ENCODE assay signal across 31 cellular contexts in genomic region chr18:50855976-50856772, GRCh38. TPM values are rescaled to one million over a fixed set of nuclear protein-coding genes. Genes with fewer than 3 reads are reported as not detected.
"Had no signal": no experiment of that assay in that cellular context is flagged by ENCODE, and none has a peak within 500 bp of the region (broad histone marks: within the 10 kb centered on the region; RNA-seq: fewer than 3 reads in every experiment).

No MANE protein-coding gene starts in this region.

- H3K36me3 Mint-ChIP-seq: WTC11 had no signal

- H3K4me1 ChIP-seq: ascending aorta, body of pancreas had no signal

- H3K4me3 Mint-ChIP-seq: activated CD8-positive, alpha-beta memory T cell treated with anti-CD3 and anti-CD28 coated beads, Interleukin-2, amount 10 ng/mL, durations not matched to agents 7 days and 5 days; activated naive CD8-positive, alpha-beta T cell treated with anti-CD3 and anti-CD28 coated beads, Interleukin-2, amount 50 U/mL, for 24 hours; activated T-cell treated with anti-CD3 and anti-CD28 coated beads, Interleukin-2, amount 50 U/mL, for 24 hours; T-helper 1 cell treated with Interleukin-12 subunit alpha and Interleukin-12 subunit beta and Interleukin-4 antibody, amounts not matched to agents 30 μg/mL and 1 μg/mL, for 36 hours; WTC11 had no signal

- H3K9me3 Mint-ChIP-seq: activated naive CD8-positive, alpha-beta T cell treated with anti-CD3 and anti-CD28 coated beads, Interleukin-2, amount 50 U/mL, for 24 hours had no signal

- H3K4me3 ChIP-seq: ascending aorta, body of pancreas, Peyer's patch, SJSA1 had no signal

- H3K27ac ChIP-seq: ascending aorta, body of pancreas, Peyer's patch, SJSA1 had no signal

- H3K9me3 ChIP-seq: ascending aorta, body of pancreas, Peyer's patch, SJSA1 had no signal

- ATAC-seq: activated CD8-positive, alpha-beta memory T cell treated with anti-CD3 and anti-CD28 coated beads, Interleukin-2, amount 10 ng/mL, durations not matched to agents 7 days and 5 days; activated naive CD4-positive, alpha-beta T cell treated with anti-CD3 and anti-CD28 coated beads, Interleukin-2, amount 50 U/mL, for 72 hours; activated naive CD8-positive, alpha-beta T cell treated with anti-CD3 and anti-CD28 coated beads, Interleukin-2, amount 50 U/mL, for 24 hours; body of pancreas; WTC11 had no signal

- DNase-seq: activated CD4-positive, alpha-beta T cell treated with anti-CD3 and anti-CD28 coated beads for 48 hours; activated CD4-positive, alpha-beta T cell treated with anti-CD3 and anti-CD28 coated beads, Interleukin-2, amount 50 U/mL, for 48 hours; activated CD4-positive, CD25-positive, alpha-beta regulatory T cell treated with anti-CD3 and anti-CD28 coated beads, Interleukin-2, amount 50 U/mL, for 72 hours; activated CD8-positive, alpha-beta memory T cell treated with anti-CD3 and anti-CD28 coated beads, Interleukin-2, amount 10 ng/mL, durations not matched to agents 7 days and 5 days; activated effector memory CD4-positive, alpha-beta T cell treated with anti-CD3 and anti-CD28 coated beads, Interleukin-2, amount 50 U/mL, for 16 hours; activated naive CD4-positive, alpha-beta T cell treated with Interleukin-2 at 50 U/mL for 16 hours; activated naive CD8-positive, alpha-beta T cell treated with anti-CD3 and anti-CD28 coated beads, Interleukin-2, amount 50 U/mL, for 24 hours; activated T-cell treated with anti-CD3 and anti-CD28 coated beads, Interleukin-2, amount 50 U/mL, for 24 hours; amniotic stem cell; body of pancreas; central memory CD4-positive, alpha-beta T cell; Kasumi-1; KBM-7; NCI-H1048; NCI-H146; NCI-H187 treated with DMSO at 0.1 percent for 48 hours; NCI-H2081 treated with DMSO at 0.1 percent for 48 hours; NCI-H2171 treated with DMSO at 0.1 percent for 48 hours; NCI-H226; NCI-H510A; NCI-H526 treated with DMSO at 0.1 percent for 48 hours; NK-92 treated with Interleukin-12 subunit alpha and Interleukin-12 subunit beta, amount 100 ng/mL, for 24 hours; Peyer's patch; SHP77; T-helper 9 cell had no signal

- H3K4me1 Mint-ChIP-seq: activated naive CD8-positive, alpha-beta T cell treated with anti-CD3 and anti-CD28 coated beads, Interleukin-2, amount 50 U/mL, for 24 hours had no signal

- FAIRE-seq: bronchial epithelial cell had no signal

- H3K27me3 ChIP-seq: ascending aorta, body of pancreas, Peyer's patch, SJSA1 had no signal

- H3K27ac Mint-ChIP-seq: activated naive CD8-positive, alpha-beta T cell treated with anti-CD3 and anti-CD28 coated beads, Interleukin-2, amount 50 U/mL, for 24 hours; activated T-cell treated with anti-CD3 and anti-CD28 coated beads, Interleukin-2, amount 50 U/mL, for 24 hours; T-helper 1 cell treated with Interleukin-12 subunit alpha and Interleukin-12 subunit beta and Interleukin-4 antibody, amounts not matched to agents 30 μg/mL and 1 μg/mL, for 36 hours; WTC11 had no signal

- H3K36me3 ChIP-seq: ascending aorta, Peyer's patch, SJSA1 had no signal

RNA-seq across cellular contexts. Expression of gene MRO, which starts 36.4 kb away (rescaled TPM):
- total RNA-seq: activated CD8-positive, alpha-beta memory T cell treated with anti-CD3 and anti-CD28 coated beads, Interleukin-2, amount 10 ng/mL, durations not matched to agents 7 days and 5 days; activated naive CD4-positive, alpha-beta T cell treated with anti-CD3 and anti-CD28 coated beads, Interleukin-2, amount 50 U/mL, for 72 hours; bronchial epithelial cell had no signal
